In genomic region chr1:208844158-208844557, GRCh38 we compare ENCODE assay signal across 27 cellular contexts.
"Had no signal": no experiment of that assay in that cellular context is flagged by ENCODE, and none has a peak within 500 bp of the region (broad histone marks: within the 10 kb centered on the region; RNA-seq: fewer than 3 reads in every experiment).

No MANE protein-coding gene starts in this region.

- H3K4me1 Mint-ChIP-seq: stimulated activated effector memory CD8-positive, alpha-beta T cell treated with anti-CD3 and anti-CD28 coated beads, Interleukin-12 subunit alpha, Interleukin-12 subunit beta, amount 100 ng/mL, for 72 hours; stimulated activated memory B cell treated with anti-CD40 and anti-IgM and Interleukin-4, amounts not matched to agents 10 μg/mL and 1 μg/mL and 100 μg/mL, for 72 hours; stimulated activated naive B cell treated with anti-CD40 and anti-IgM and Interleukin-4, amounts not matched to agents 10 μg/mL and 1 μg/mL and 100 μg/mL, for 72 hours; stimulated activated naive CD8-positive, alpha-beta T cell treated with anti-CD3 and anti-CD28 coated beads, Interleukin-15, amount 100 ng/mL, for 72 hours had no signal

- ATAC-seq: stimulated activated effector memory CD8-positive, alpha-beta T cell treated with anti-CD3 and anti-CD28 coated beads, Interleukin-12 subunit alpha, Interleukin-12 subunit beta, amount 100 ng/mL, for 72 hours; stimulated activated memory B cell treated with anti-CD40 and anti-IgM and Interleukin-4, amounts not matched to agents 10 μg/mL and 1 μg/mL and 100 μg/mL, for 72 hours; stimulated activated naive B cell treated with anti-CD40 and anti-IgM and Interleukin-4, amounts not matched to agents 10 μg/mL and 1 μg/mL and 100 μg/mL, for 72 hours; stimulated activated naive CD8-positive, alpha-beta T cell treated with anti-CD3 and anti-CD28 coated beads, Interleukin-15, amount 100 ng/mL, for 72 hours; stimulated activated naive CD8-positive, alpha-beta T cell treated with anti-CD3 and anti-CD28 coated beads, Interleukin-15, Interleukin-2, amounts not matched to agents 100 U/mL and 50 U/mL, for 24 hours; upper lobe of right lung had no signal

- DNase-seq: stimulated activated CD4-positive, alpha-beta T cell treated with anti-CD3 and anti-CD28 coated beads, Interleukin-2, amount 100 ng/mL, for 48 hours; stimulated activated CD4-positive, alpha-beta T cell treated with anti-CD3 and anti-CD28 coated beads, Interleukin-4, amount 100 ng/mL, for 1 hour; stimulated activated CD4-positive, alpha-beta T cell treated with anti-CD3 and anti-CD28 coated beads, Interleukin-4, amount 100 ng/mL, for 24 hours; stimulated activated CD4-positive, alpha-beta T cell treated with anti-CD3 and anti-CD28 coated beads, Interleukin-4, amount 100 ng/mL, for 4 hours; stimulated activated CD8-positive, alpha-beta memory T cell treated with anti-CD3 and anti-CD28 coated beads, Interleukin-4, amount 100 ng/mL, for 48 hours; stimulated activated naive B cell treated with anti-CD40 and anti-IgM and Interleukin-4, amounts not matched to agents 10 μg/mL and 1 μg/mL and 100 μg/mL, for 72 hours; stimulated activated naive CD4-positive, alpha-beta T cell; stimulated activated naive CD4-positive, alpha-beta T cell treated with Interleukin-2 at 50 U/mL for 16 hours; stimulated activated naive CD8-positive, alpha-beta T cell treated with anti-CD3 and anti-CD28 coated beads, Interleukin-15, amount 100 ng/mL, for 72 hours; stimulated activated naive CD8-positive, alpha-beta T cell treated with anti-CD3 and anti-CD28 coated beads, Interleukin-15, Interleukin-2, amounts not matched to agents 100 U/mL and 50 U/mL, for 24 hours; stomach; substantia nigra; testis; thyroid gland; tibial artery; transverse colon; upper lobe of left lung; upper lobe of right lung; uterus had no signal

- H3K9me3 ChIP-seq: stomach, suprapubic skin, testis, thoracic aorta, thyroid gland, tibial artery, tibial nerve, transverse colon, upper lobe of left lung, upper lobe of right lung, uterus, vagina had no signal

- H3K36me3 ChIP-seq: stomach, suprapubic skin, thoracic aorta, thyroid gland, tibial artery, tibial nerve, transverse colon, upper lobe of left lung, upper lobe of right lung, uterus, vagina had no signal

- H3K4me1 ChIP-seq: stomach, suprapubic skin, testis, tibial artery, tibial nerve, transverse colon, upper lobe of left lung, upper lobe of right lung, uterus, vagina had no signal

- H3K27me3 ChIP-seq: stomach, suprapubic skin, testis, thyroid gland, tibial artery, tibial nerve, transverse colon, upper lobe of left lung, upper lobe of right lung, uterus, vagina had no signal

- H3K27ac Mint-ChIP-seq: stimulated activated effector memory CD8-positive, alpha-beta T cell treated with anti-CD3 and anti-CD28 coated beads, Interleukin-12 subunit alpha, Interleukin-12 subunit beta, amount 100 ng/mL, for 72 hours; stimulated activated memory B cell treated with anti-CD40 and anti-IgM and Interleukin-4, amounts not matched to agents 10 μg/mL and 1 μg/mL and 100 μg/mL, for 72 hours; stimulated activated naive B cell treated with anti-CD40 and anti-IgM and Interleukin-4, amounts not matched to agents 10 μg/mL and 1 μg/mL and 100 μg/mL, for 72 hours; stimulated activated naive CD8-positive, alpha-beta T cell treated with anti-CD3 and anti-CD28 coated beads, Interleukin-15, amount 100 ng/mL, for 72 hours; stimulated activated naive CD8-positive, alpha-beta T cell treated with anti-CD3 and anti-CD28 coated beads, Interleukin-15, Interleukin-2, amounts not matched to agents 100 ng/mL and 50 ng/mL, for 24 hours; type B pancreatic cell had no signal

- H3K27me3 Mint-ChIP-seq: stimulated activated naive B cell treated with anti-CD40 and anti-IgM and Interleukin-4, amounts not matched to agents 10 μg/mL and 1 μg/mL and 100 μg/mL, for 72 hours; stimulated activated naive CD8-positive, alpha-beta T cell treated with anti-CD3 and anti-CD28 coated beads, Interleukin-15, amount 100 ng/mL, for 72 hours had no signal

- H3K4me3 ChIP-seq: stomach, suprapubic skin, testis, thoracic aorta, thyroid gland, tibial artery, tibial nerve, transverse colon, upper lobe of left lung, upper lobe of right lung, uterus, vagina had no signal

- H3K36me3 Mint-ChIP-seq: stimulated activated effector memory CD8-positive, alpha-beta T cell treated with anti-CD3 and anti-CD28 coated beads, Interleukin-12 subunit alpha, Interleukin-12 subunit beta, amount 100 ng/mL, for 72 hours; stimulated activated memory B cell treated with anti-CD40 and anti-IgM and Interleukin-4, amounts not matched to agents 10 μg/mL and 1 μg/mL and 100 μg/mL, for 72 hours; stimulated activated naive B cell treated with anti-CD40 and anti-IgM and Interleukin-4, amounts not matched to agents 10 μg/mL and 1 μg/mL and 100 μg/mL, for 72 hours; type B pancreatic cell had no signal

- H3K4me3 Mint-ChIP-seq: stimulated activated effector memory CD8-positive, alpha-beta T cell treated with anti-CD3 and anti-CD28 coated beads, Interleukin-12 subunit alpha, Interleukin-12 subunit beta, amount 100 ng/mL, for 72 hours; stimulated activated memory B cell treated with anti-CD40 and anti-IgM and Interleukin-4, amounts not matched to agents 10 μg/mL and 1 μg/mL and 100 μg/mL, for 72 hours; stimulated activated naive B cell treated with anti-CD40 and anti-IgM and Interleukin-4, amounts not matched to agents 10 μg/mL and 1 μg/mL and 100 μg/mL, for 72 hours; stimulated activated naive CD8-positive, alpha-beta T cell treated with anti-CD3 and anti-CD28 coated beads, Interleukin-15, amount 100 ng/mL, for 72 hours; stimulated activated naive CD8-positive, alpha-beta T cell treated with anti-CD3 and anti-CD28 coated beads, Interleukin-15, Interleukin-2, amounts not matched to agents 100 ng/mL and 50 ng/mL, for 24 hours; type B pancreatic cell had no signal

- H3K27ac ChIP-seq: stomach, suprapubic skin, testis, thoracic aorta, thyroid gland, tibial artery, tibial nerve, transverse colon, upper lobe of left lung, upper lobe of right lung, uterus, vagina had no signal

- H3K9me3 Mint-ChIP-seq: stimulated activated memory B cell treated with anti-CD40 and anti-IgM and Interleukin-4, amounts not matched to agents 10 μg/mL and 1 μg/mL and 100 μg/mL, for 72 hours; stimulated activated naive B cell treated with anti-CD40 and anti-IgM and Interleukin-4, amounts not matched to agents 10 μg/mL and 1 μg/mL and 100 μg/mL, for 72 hours; stimulated activated naive CD8-positive, alpha-beta T cell treated with anti-CD3 and anti-CD28 coated beads, Interleukin-15, amount 100 ng/mL, for 72 hours; stimulated activated naive CD8-positive, alpha-beta T cell treated with anti-CD3 and anti-CD28 coated beads, Interleukin-15, Interleukin-2, amounts not matched to agents 100 ng/mL and 50 ng/mL, for 24 hours; type B pancreatic cell had no signal
